Comparison of ENCODE assay signal across 1 cellular context in genomic region chr15:34987982-34988873, GRCh38.
TF ChIP-seq lines count a peak whose summit lies in the region.

TSS of gene ZNF770 (minus strand) at chr15:34988287. CDS start at chr15:34983434, 4,853 bp downstream.

TF ChIP-seq in H1, 55 proteins besides CTCF, POLR2A, EP300 and RAD21:
- no peak for TF ChIP-seq CHD7 (IDR thresholded peaks at IDR 0.05; ENCODE audit: insufficient replicate concordance, low read length)
- peak; percentile 66; the same call in 1 of the 2 replicates for TF ChIP-seq KDM5A (IDR thresholded peaks at IDR 0.05; ENCODE audit: low read length)
- TF ChIP-seq SIX5 (IDR thresholded peaks at IDR 0.05; ENCODE audit: low read depth, low read length): no peak; the same call in 1 of the 2 replicates
- TF ChIP-seq EZH2 (IDR thresholded peaks at IDR 0.05; ENCODE audit: low read depth, low read length, severe bottlenecking): no peak
- peak; percentile 91 for TF ChIP-seq PHF8 (conservative IDR thresholded peaks at IDR 0.05; ENCODE audit: low read depth, low read length)
- TF ChIP-seq KDM1A (IDR thresholded peaks at IDR 0.05; ENCODE audit: borderline replicate concordance, low read length): no peak
- peak; percentile 67 for TF ChIP-seq TEAD4 (IDR thresholded peaks at IDR 0.05; ENCODE audit: low read depth, low read length)
- no peak for TF ChIP-seq RXRA (IDR thresholded peaks at IDR 0.05; ENCODE audit: insufficient read depth, low read depth, low read length)
- no peak; the same call in 1 of the 2 replicates for TF ChIP-seq MAX (IDR thresholded peaks at IDR 0.05)
- no peak for TF ChIP-seq SIRT6 (IDR thresholded peaks at IDR 0.05; ENCODE audit: low read length)
- no peak for TF ChIP-seq CHD2 (IDR thresholded peaks at IDR 0.05; ENCODE audit: low read length)
- no peak for TF ChIP-seq CBX8 (IDR thresholded peaks at IDR 0.05; ENCODE audit: borderline replicate concordance, low read depth, low read length)
- 0 out of 2 replicates have a peak, but pooled peaks have one; percentile 60 for TF ChIP-seq SP4 (IDR thresholded peaks at IDR 0.05; ENCODE audit: low read length)
- TF ChIP-seq NRF1 (IDR thresholded peaks at IDR 0.05; ENCODE audit: low read depth, low read length): peak; percentile 58
- peak; percentile 54; the same call in 1 of the 2 replicates for TF ChIP-seq CREB1 (IDR thresholded peaks at IDR 0.05)
- 0 out of 2 replicates have a peak, but pooled peaks have one; percentile 36 for TF ChIP-seq SRF (IDR thresholded peaks at IDR 0.05; ENCODE audit: low read depth, low read length)
- peak; percentile 67 for TF ChIP-seq E2F6 (IDR thresholded peaks at IDR 0.05)
- TF ChIP-seq ZNF274 (IDR thresholded peaks at IDR 0.05; ENCODE audit: borderline replicate concordance, extremely low read depth, low read length): no peak
- TF ChIP-seq SP2 (IDR thresholded peaks at IDR 0.05; ENCODE audit: low read length): no peak
- TF ChIP-seq TAF7 (optimal IDR thresholded peaks at IDR 0.05; ENCODE audit: borderline replicate concordance, low read depth, low read length): peak; percentile 86
- peak; percentile 63; the same call in 1 of the 2 replicates for TF ChIP-seq YY1 (IDR thresholded peaks at IDR 0.05; ENCODE audit: low read depth, low read length)
- TF ChIP-seq JUND (IDR thresholded peaks at IDR 0.05; ENCODE audit: low read length): peak; percentile 29; the same call in 1 of the 2 replicates
- peak; percentile 98 for TF ChIP-seq TAF1 (IDR thresholded peaks at IDR 0.05; ENCODE audit: low read depth, low read length)
- no peak for TF ChIP-seq TCF12 (IDR thresholded peaks at IDR 0.05; ENCODE audit: low read depth, low read length)
- TF ChIP-seq RBBP5 (IDR thresholded peaks at IDR 0.05; ENCODE audit: borderline replicate concordance, low read depth, low read length): peak; percentile 98
- TF ChIP-seq HDAC2 (IDR thresholded peaks at IDR 0.05; ENCODE audit: borderline replicate concordance in 1 of 2, low read depth in 2 of 2, low read length in 2 of 2): peak in 1 of 2 experiments; percentile 63; a peak in 1 of 4 replicates
- TF ChIP-seq SUZ12 (IDR thresholded peaks at IDR 0.05; ENCODE audit: low read length): no peak
- TF ChIP-seq GTF2F1 (IDR thresholded peaks at IDR 0.05; ENCODE audit: borderline replicate concordance, low read depth, low read length): no peak
- no peak for TF ChIP-seq RNF2 (IDR thresholded peaks at IDR 0.05; ENCODE audit: borderline replicate concordance, low read depth, low read length, missing control alignments, poor library complexity, severe bottlenecking)
- TF ChIP-seq KDM4A (IDR thresholded peaks at IDR 0.05; ENCODE audit: low read depth, low read length, severe bottlenecking): peak; percentile 71
- no peak for TF ChIP-seq CEBPB (IDR thresholded peaks at IDR 0.05; ENCODE audit: low read depth, low read length)
- no peak for TF ChIP-seq FOSL1 (IDR thresholded peaks at IDR 0.05; ENCODE audit: insufficient read depth, low read depth, low read length)
- TF ChIP-seq GABPA (IDR thresholded peaks at IDR 0.05; ENCODE audit: borderline replicate concordance, insufficient read depth, low read length): peak; percentile 85
- TF ChIP-seq HDAC6 (IDR thresholded peaks at IDR 0.05; ENCODE audit: low read depth, low read length): no peak
- TF ChIP-seq POU5F1 (IDR thresholded peaks at IDR 0.05; ENCODE audit: low read depth, low read length): no peak
- peak; percentile 50 to 90; a peak in 2 of 4 replicates for TF ChIP-seq SIN3A (conservative IDR thresholded peaks at IDR 0.05 in 1 of 2, IDR thresholded peaks at IDR 0.05 in 1 of 2; ENCODE audit: low read depth in 1 of 2, low read length in 2 of 2)
- TF ChIP-seq CTBP2 (IDR thresholded peaks at IDR 0.05; ENCODE audit: borderline replicate concordance, insufficient read depth, insufficient read length, low read length): no peak
- TF ChIP-seq NANOG (IDR thresholded peaks at IDR 0.05; ENCODE audit: insufficient read depth, low read depth, low read length, poor library complexity, severe bottlenecking): no peak
- no peak for TF ChIP-seq CBX5 (IDR thresholded peaks at IDR 0.05; ENCODE audit: low read depth, low read length)
- no peak; the same call in 1 of the 2 replicates for TF ChIP-seq EGR1 (IDR thresholded peaks at IDR 0.05; ENCODE audit: borderline replicate concordance, low read depth, low read length)
- TF ChIP-seq BRCA1 (IDR thresholded peaks at IDR 0.05; ENCODE audit: low read depth, low read length): no peak
- peak; percentile 93; the same call in 1 of the 2 replicates for TF ChIP-seq POLR2AphosphoS5 (IDR thresholded peaks at IDR 0.05; ENCODE audit: low read depth, low read length)
- TF ChIP-seq BACH1 (IDR thresholded peaks at IDR 0.05; ENCODE audit: low read length): peak; percentile 26; the same call in 1 of the 2 replicates
- peak; percentile 98 for TF ChIP-seq ASH2L (IDR thresholded peaks at IDR 0.05; ENCODE audit: low read length)
- no peak for TF ChIP-seq JUN (IDR thresholded peaks at IDR 0.05; ENCODE audit: low read depth, low read length)
- no peak for TF ChIP-seq SAP30 (IDR thresholded peaks at IDR 0.05; ENCODE audit: insufficient read depth, insufficient replicate concordance, low read length)
- TF ChIP-seq CHD1 (IDR thresholded peaks at IDR 0.05; ENCODE audit: low read depth, low read length): no peak
- no peak for TF ChIP-seq BCL11A (IDR thresholded peaks at IDR 0.05; ENCODE audit: low read depth in 2 of 2, low read length in 2 of 2)
- no peak for TF ChIP-seq RFX5 (IDR thresholded peaks at IDR 0.05; ENCODE audit: borderline replicate concordance, low read depth, low read length)
- TF ChIP-seq USF2 (IDR thresholded peaks at IDR 0.05; ENCODE audit: low read length): no peak
- peak; percentile 93 for TF ChIP-seq TBP (IDR thresholded peaks at IDR 0.05; ENCODE audit: low read depth, low read length)
- peak; percentile 35; the same call in 1 of the 2 replicates for TF ChIP-seq MAFK (IDR thresholded peaks at IDR 0.05; ENCODE audit: low read depth, low read length)
- TF ChIP-seq ATF3 (IDR thresholded peaks at IDR 0.05; ENCODE audit: insufficient read depth, low read depth, low read length): no peak
- TF ChIP-seq ATF2 (IDR thresholded peaks at IDR 0.05; ENCODE audit: low read length): no peak; the same call in 1 of the 2 replicates
- 0 out of 2 replicates have a peak, but pooled peaks have one; percentile 40 for TF ChIP-seq SP1 (IDR thresholded peaks at IDR 0.05; ENCODE audit: low read depth, low read length)
